ENCODE assay signal across 22 cellular contexts in the genomic region with DNA sequence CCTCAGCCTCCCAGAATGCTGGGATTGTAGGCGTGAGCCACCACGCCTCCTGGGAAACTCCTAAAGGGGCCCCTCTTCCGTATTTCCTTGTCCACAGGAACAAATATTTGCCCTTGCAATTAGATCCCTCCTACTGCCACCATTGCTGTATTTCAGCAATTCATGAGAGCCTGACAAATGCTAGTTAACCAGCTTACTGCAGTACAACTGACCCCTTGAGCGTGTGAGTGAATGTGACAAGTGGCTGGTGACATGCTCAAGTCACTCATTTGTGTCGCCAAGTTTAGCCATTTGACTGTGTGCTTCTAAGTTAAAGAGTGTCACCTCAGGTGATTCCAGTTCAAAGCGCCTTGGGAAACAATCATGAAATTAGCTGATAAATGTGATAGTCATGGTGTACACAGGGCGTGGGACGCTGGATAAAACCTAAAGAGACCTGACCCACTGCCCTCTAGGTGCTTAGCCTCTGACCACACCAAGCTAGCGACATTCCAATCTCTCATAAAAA. TPM values are rescaled to one million over a fixed set of nuclear protein-coding genes. Genes with fewer than 3 reads are reported as not detected.
A peak's percentile ranks its signal among the peaks of the same experiment; 100 is the strongest.
DNase-seq lines count a peak whose midpoint lies in the region; ATAC-seq and TF ChIP-seq lines count a peak whose summit lies in the region.
"Had no signal": no experiment of that assay in that cellular context is flagged by ENCODE, and none has a peak within 500 bp of the region (broad histone marks: within the 10 kb centered on the region; RNA-seq: fewer than 3 reads in every experiment).

No MANE protein-coding gene starts in this region.

- H3K27ac Mint-ChIP-seq in type B pancreatic cell: peak overlapping the region; percentile 82
- no peak overlapping the region for H3K27ac Mint-ChIP-seq in neural progenitor cell
- H3K27ac Mint-ChIP-seq: CD14-positive monocyte; stimulated activated naive B cell treated with anti-CD40 and anti-IgM and Interleukin-4, amounts not matched to agents 10 μg/mL and 1 μg/mL and 100 μg/mL, for 72 hours; T-cell had no signal

- no peaks in the 10 kb centered on the region for H3K27me3 ChIP-seq in right atrium auricular region
- peaks cover 9% of the 10 kb centered on the region for H3K27me3 ChIP-seq in neural progenitor cell
- H3K27me3 ChIP-seq: adrenal gland had no signal

- DNase-seq in Right ventricle myocardium superior (no peak), right atrium auricular region (ENCODE audit: low spot score) (no peak), NCI-H774 (lab: John Stamatoyannopoulos, UW) (peak; percentile 63), islet precursor cell (peak; percentile 58), type B pancreatic cell (ENCODE audit: extremely low spot score, unreplicated experiment) (no peak), NCI-H524 treated with DMSO at 0.1 percent for 48 hours (lab: John Stamatoyannopoulos, UW) (no peak), neural progenitor cell (ENCODE audit: low spot score) (no peak)
- no peak for DNase-seq in stimulated activated CD4-positive, alpha-beta T cell treated with anti-CD3 and anti-CD28 coated beads, Interleukin-4, amount 100 ng/mL, for 4 hours
- DNase-seq: activated CD4-positive, alpha-beta T cell treated with anti-CD3 and anti-CD28 coated beads for 4 hours; activated effector memory CD4-positive, alpha-beta T cell treated with anti-CD3 and anti-CD28 coated beads, Interleukin-2, amount 50 U/mL, for 16 hours; adrenal gland; dermis blood vessel endothelial cell; GOT3; head of caudate nucleus; KG1; NCI-H1694 treated with DMSO at 0.1 percent for 48 hours; SHP77; stimulated activated naive B cell treated with anti-CD40 and anti-IgM and Interleukin-4, amounts not matched to agents 10 μg/mL and 1 μg/mL and 100 μg/mL, for 72 hours; T-cell had no signal

- no peaks in the 10 kb centered on the region for H4K20me1 ChIP-seq in neural progenitor cell (ENCODE audit: low read depth)

- intact Hi-C loops in Right ventricle myocardium superior (cut with DNase I): no loop called here

- H3F3A ChIP-seq in neural progenitor cell (ENCODE audit: low read depth): peaks cover 21% of the 10 kb centered on the region

- H3K4me1 ChIP-seq in right atrium auricular region: peaks cover 0 to 3% of the 10 kb centered on the region in 2 donors
- H3K4me1 ChIP-seq in neural progenitor cell: peaks cover 5% of the 10 kb centered on the region
- H3K4me1 ChIP-seq: adrenal gland had no signal

- H3K4me3 Mint-ChIP-seq in type B pancreatic cell (peak overlapping the region; percentile 49), neural progenitor cell (no peak overlapping the region)
- H3K4me3 Mint-ChIP-seq: CD14-positive monocyte; stimulated activated naive B cell treated with anti-CD40 and anti-IgM and Interleukin-4, amounts not matched to agents 10 μg/mL and 1 μg/mL and 100 μg/mL, for 72 hours; T-cell had no signal

- TF ChIP-seq CTCF in right atrium auricular region (IDR thresholded peaks at IDR 0.05) (no peak), type B pancreatic cell (conservative IDR thresholded peaks at IDR 0.05) (no peak), neural progenitor cell (IDR thresholded peaks at IDR 0.05) (no peak)

- H3K4me3 ChIP-seq in right atrium auricular region (no peak overlapping the region), neural progenitor cell (no peak overlapping the region)
- H3K4me3 ChIP-seq: adrenal gland, thoracic aorta had no signal

- H3K9me3 ChIP-seq in right atrium auricular region (no peaks in the 10 kb centered on the region), neural progenitor cell (ENCODE audit: low read depth) (no peaks in the 10 kb centered on the region)
- H3K9me3 ChIP-seq: adrenal gland, thoracic aorta had no signal

- H3K9me3 Mint-ChIP-seq in type B pancreatic cell (no peaks in the 10 kb centered on the region), neural progenitor cell (no peaks in the 10 kb centered on the region)
- H3K9me3 Mint-ChIP-seq: CD14-positive monocyte; stimulated activated naive B cell treated with anti-CD40 and anti-IgM and Interleukin-4, amounts not matched to agents 10 μg/mL and 1 μg/mL and 100 μg/mL, for 72 hours; T-cell had no signal

- no peaks in the 10 kb centered on the region for H3K36me3 ChIP-seq in right atrium auricular region
- no peaks in the 10 kb centered on the region for H3K36me3 ChIP-seq in neural progenitor cell
- H3K36me3 ChIP-seq: adrenal gland, thoracic aorta had no signal

- peak; percentile 88 for ATAC-seq in Right ventricle myocardium superior (ENCODE audit: poor library complexity)
- ATAC-seq: sciatic nerve; stimulated activated naive B cell treated with anti-CD40 and anti-IgM and Interleukin-4, amounts not matched to agents 10 μg/mL and 1 μg/mL and 100 μg/mL, for 72 hours; T-cell had no signal

- H2AFZ ChIP-seq in neural progenitor cell (replicated peaks): no peak overlapping the region

- H3K9ac ChIP-seq in neural progenitor cell: no peak overlapping the region

- H3K36me3 Mint-ChIP-seq in type B pancreatic cell (no peaks in the 10 kb centered on the region), neural progenitor cell (no peaks in the 10 kb centered on the region)
- H3K36me3 Mint-ChIP-seq: CD14-positive monocyte; stimulated activated naive B cell treated with anti-CD40 and anti-IgM and Interleukin-4, amounts not matched to agents 10 μg/mL and 1 μg/mL and 100 μg/mL, for 72 hours; T-cell had no signal

- H3K27ac ChIP-seq in right atrium auricular region (no peak overlapping the region), neural progenitor cell (no peak overlapping the region)
- H3K27ac ChIP-seq: adrenal gland, thoracic aorta had no signal

- H3K4me2 ChIP-seq in neural progenitor cell: no peak overlapping the region

- no peaks in the 10 kb centered on the region for H3K79me2 ChIP-seq in neural progenitor cell (ENCODE audit: low read depth)

- H3K27me3 Mint-ChIP-seq in type B pancreatic cell: peaks cover 11% of the 10 kb centered on the region
- peaks cover 6% of the 10 kb centered on the region for H3K27me3 Mint-ChIP-seq in neural progenitor cell (ENCODE audit: insufficient read depth, low read depth)
- H3K27me3 Mint-ChIP-seq: stimulated activated naive B cell treated with anti-CD40 and anti-IgM and Interleukin-4, amounts not matched to agents 10 μg/mL and 1 μg/mL and 100 μg/mL, for 72 hours had no signal

- H3K4me1 Mint-ChIP-seq in type B pancreatic cell (ENCODE audit: unreplicated experiment) (peaks cover 36% of the 10 kb centered on the region), neural progenitor cell (peaks cover 45% of the 10 kb centered on the region)

RNA-seq across cellular contexts. Expression of a gene that starts 56.1 kb away (rescaled TPM):
- 4.1 TPM for total RNA-seq in Right ventricle myocardium superior
- total RNA-seq in right atrium auricular region: 1 to 10 TPM; 1.0 to 1.4 TPM
- total RNA-seq in type B pancreatic cell (ENCODE audit: low replicate concordance): 1.0 TPM in 1 of 2 replicates, not detected in the other
- 0.39 and 1.5 TPM in 2 replicates for total RNA-seq in neural progenitor cell (ENCODE audit: low replicate concordance)
- total RNA-seq: dermis blood vessel endothelial cell had no signal

Comparison
In these comparisons a context has a peak if more than half of its experiments do, and no peak if none do; other contexts are left out.
1. DNase-seq: peak in NCI-H774 (single experiment) and islet precursor cell (single experiment); none in Right ventricle myocardium superior (single experiment), right atrium auricular region (single experiment), type B pancreatic cell (single experiment), stimulated activated CD4-positive, alpha-beta T cell treated with anti-CD3 and anti-CD28 coated beads, Interleukin-4, amount 100 ng/mL, for 4 hours (0 of 2), NCI-H524 treated with DMSO at 0.1 percent for 48 hours (single experiment) and neural progenitor cell (single experiment).